ENCODE assay signal across 1 cellular context in genomic region chr12:50764116-50764860, GRCh38.
TF ChIP-seq lines count a peak whose summit lies in the region.

No MANE protein-coding gene starts in this region.

TF ChIP-seq in HepG2, 621 proteins besides CTCF, POLR2A, EP300 and RAD21 (continued from another document and continues in another):
- TF ChIP-seq, protein P1, sequence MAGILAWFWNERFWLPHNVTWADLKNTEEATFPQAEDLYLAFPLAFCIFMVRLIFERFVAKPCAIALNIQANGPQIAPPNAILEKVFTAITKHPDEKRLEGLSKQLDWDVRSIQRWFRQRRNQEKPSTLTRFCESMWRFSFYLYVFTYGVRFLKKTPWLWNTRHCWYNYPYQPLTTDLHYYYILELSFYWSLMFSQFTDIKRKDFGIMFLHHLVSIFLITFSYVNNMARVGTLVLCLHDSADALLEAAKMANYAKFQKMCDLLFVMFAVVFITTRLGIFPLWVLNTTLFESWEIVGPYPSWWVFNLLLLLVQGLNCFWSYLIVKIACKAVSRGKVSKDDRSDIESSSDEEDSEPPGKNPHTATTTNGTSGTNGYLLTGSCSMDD (CRISPR knock-in tag; IDR thresholded peaks at IDR 0.05), result no peak
- TF ChIP-seq ATF7-NPFF (CRISPR knock-in tag; IDR thresholded peaks at IDR 0.05; ENCODE audit: low read depth), result no peak
- TF ChIP-seq HMG20B (CRISPR knock-in tag; conservative IDR thresholded peaks at IDR 0.05), result no peak
- TF ChIP-seq TRAFD1 (CRISPR knock-in tag; IDR thresholded peaks at IDR 0.05; ENCODE audit: borderline replicate concordance), result no peak
- TF ChIP-seq, protein P2, sequence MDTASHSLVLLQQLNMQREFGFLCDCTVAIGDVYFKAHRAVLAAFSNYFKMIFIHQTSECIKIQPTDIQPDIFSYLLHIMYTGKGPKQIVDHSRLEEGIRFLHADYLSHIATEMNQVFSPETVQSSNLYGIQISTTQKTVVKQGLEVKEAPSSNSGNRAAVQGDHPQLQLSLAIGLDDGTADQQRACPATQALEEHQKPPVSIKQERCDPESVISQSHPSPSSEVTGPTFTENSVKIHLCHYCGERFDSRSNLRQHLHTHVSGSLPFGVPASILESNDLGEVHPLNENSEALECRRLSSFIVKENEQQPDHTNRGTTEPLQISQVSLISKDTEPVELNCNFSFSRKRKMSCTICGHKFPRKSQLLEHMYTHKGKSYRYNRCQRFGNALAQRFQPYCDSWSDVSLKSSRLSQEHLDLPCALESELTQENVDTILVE (CRISPR knock-in tag; IDR thresholded peaks at IDR 0.05), result no peak
- 0 out of 2 replicates have a peak, but pooled peaks have one; percentile 66 for TF ChIP-seq SRY (CRISPR knock-in tag; IDR thresholded peaks at IDR 0.05)
- TF ChIP-seq ZNF841 (CRISPR knock-in tag; IDR thresholded peaks at IDR 0.05; ENCODE audit: borderline replicate concordance), result no peak
- no peak; the same call in 1 of the 2 replicates for TF ChIP-seq ZNF598 (CRISPR knock-in tag; IDR thresholded peaks at IDR 0.05; ENCODE audit: borderline replicate concordance)
- 0 out of 2 replicates have a peak, but pooled peaks have one; percentile 2 for TF ChIP-seq THAP11 (CRISPR knock-in tag; IDR thresholded peaks at IDR 0.05)
- TF ChIP-seq SIX4 (CRISPR knock-in tag; IDR thresholded peaks at IDR 0.05), result no peak
- TF ChIP-seq ARID3A (IDR thresholded peaks at IDR 0.05; ENCODE audit: low read depth, low read length), result no peak
- TF ChIP-seq ZNF264 (CRISPR knock-in tag; IDR thresholded peaks at IDR 0.05), result 0 out of 2 replicates have a peak, but pooled peaks have one; percentile 35
- no peak for TF ChIP-seq MEF2D (CRISPR knock-in tag; IDR thresholded peaks at IDR 0.05)
- TF ChIP-seq ZNF224 (CRISPR knock-in tag; IDR thresholded peaks at IDR 0.05), result peak; percentile 89; the same call in 1 of the 2 replicates
- TF ChIP-seq NFAT5 (CRISPR knock-in tag; IDR thresholded peaks at IDR 0.05), result no peak
- no peak for TF ChIP-seq KLF6 (CRISPR knock-in tag; IDR thresholded peaks at IDR 0.05)
- TF ChIP-seq RELA (CRISPR knock-in tag; IDR thresholded peaks at IDR 0.05), result no peak
- TF ChIP-seq ZFP90 (CRISPR knock-in tag; IDR thresholded peaks at IDR 0.05; ENCODE audit: borderline replicate concordance), result peak; percentile 56
- TF ChIP-seq DDIT3 (CRISPR knock-in tag; IDR thresholded peaks at IDR 0.05), result no peak
- TF ChIP-seq, protein P3, sequence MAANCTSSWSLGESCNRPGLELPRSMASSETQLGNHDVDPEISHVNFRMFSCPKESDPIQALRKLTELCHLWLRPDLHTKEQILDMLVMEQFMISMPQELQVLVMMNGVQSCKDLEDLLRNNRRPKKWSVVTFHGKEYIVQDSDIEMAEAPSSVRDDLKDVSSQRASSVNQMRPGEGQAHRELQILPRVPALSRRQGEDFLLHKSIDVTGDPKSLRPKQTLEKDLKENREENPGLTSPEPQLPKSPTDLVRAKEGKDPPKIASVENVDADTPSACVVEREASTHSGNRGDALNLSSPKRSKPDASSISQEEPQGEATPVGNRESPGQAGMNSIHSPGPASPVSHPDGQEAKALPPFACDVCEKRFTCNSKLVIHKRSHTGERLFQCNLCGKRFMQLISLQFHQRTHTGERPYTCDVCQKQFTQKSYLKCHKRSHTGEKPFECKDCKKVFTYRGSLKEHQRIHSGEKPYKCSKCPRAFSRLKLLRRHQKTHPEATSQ (CRISPR knock-in tag; IDR thresholded peaks at IDR 0.05; ENCODE audit: borderline replicate concordance), result no peak
- TF ChIP-seq TCF12 (IDR thresholded peaks at IDR 0.05), result no peak
- TF ChIP-seq TCF12 (CRISPR knock-in tag; IDR thresholded peaks at IDR 0.05), result no peak
- 0 out of 2 replicates have a peak, but pooled peaks have one; percentile 16 for TF ChIP-seq HDAC2 (CRISPR knock-in tag; IDR thresholded peaks at IDR 0.05)
- no peak for TF ChIP-seq ZFYVE20 (CRISPR knock-in tag; IDR thresholded peaks at IDR 0.05; ENCODE audit: borderline replicate concordance, low read depth)
- TF ChIP-seq, protein P4, sequence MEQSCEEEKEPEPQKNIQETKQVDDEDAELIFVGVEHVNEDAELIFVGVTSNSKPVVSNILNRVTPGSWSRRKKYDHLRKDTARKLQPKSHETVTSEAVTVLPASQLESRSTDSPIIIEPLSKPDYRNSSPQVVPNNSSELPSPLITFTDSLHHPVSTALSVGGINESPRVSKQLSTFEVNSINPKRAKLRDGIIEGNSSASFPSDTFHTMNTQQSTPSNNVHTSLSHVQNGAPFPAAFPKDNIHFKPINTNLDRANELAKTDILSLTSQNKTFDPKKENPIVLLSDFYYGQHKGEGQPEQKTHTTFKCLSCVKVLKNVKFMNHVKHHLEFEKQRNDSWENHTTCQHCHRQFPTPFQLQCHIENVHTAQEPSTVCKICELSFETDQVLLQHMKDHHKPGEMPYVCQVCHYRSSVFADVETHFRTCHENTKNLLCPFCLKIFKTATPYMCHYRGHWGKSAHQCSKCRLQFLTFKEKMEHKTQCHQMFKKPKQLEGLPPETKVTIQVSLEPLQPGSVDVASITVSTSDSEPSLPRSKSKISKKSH (CRISPR knock-in tag; IDR thresholded peaks at IDR 0.05; ENCODE audit: borderline replicate concordance), result peak; percentile 64; the same call in 1 of the 2 replicates
- no peak for TF ChIP-seq ZNF44 (CRISPR knock-in tag; IDR thresholded peaks at IDR 0.05)
- TF ChIP-seq ZNF260 (CRISPR knock-in tag; IDR thresholded peaks at IDR 0.05; ENCODE audit: borderline replicate concordance, low read depth), result no peak
- TF ChIP-seq, protein P5, sequence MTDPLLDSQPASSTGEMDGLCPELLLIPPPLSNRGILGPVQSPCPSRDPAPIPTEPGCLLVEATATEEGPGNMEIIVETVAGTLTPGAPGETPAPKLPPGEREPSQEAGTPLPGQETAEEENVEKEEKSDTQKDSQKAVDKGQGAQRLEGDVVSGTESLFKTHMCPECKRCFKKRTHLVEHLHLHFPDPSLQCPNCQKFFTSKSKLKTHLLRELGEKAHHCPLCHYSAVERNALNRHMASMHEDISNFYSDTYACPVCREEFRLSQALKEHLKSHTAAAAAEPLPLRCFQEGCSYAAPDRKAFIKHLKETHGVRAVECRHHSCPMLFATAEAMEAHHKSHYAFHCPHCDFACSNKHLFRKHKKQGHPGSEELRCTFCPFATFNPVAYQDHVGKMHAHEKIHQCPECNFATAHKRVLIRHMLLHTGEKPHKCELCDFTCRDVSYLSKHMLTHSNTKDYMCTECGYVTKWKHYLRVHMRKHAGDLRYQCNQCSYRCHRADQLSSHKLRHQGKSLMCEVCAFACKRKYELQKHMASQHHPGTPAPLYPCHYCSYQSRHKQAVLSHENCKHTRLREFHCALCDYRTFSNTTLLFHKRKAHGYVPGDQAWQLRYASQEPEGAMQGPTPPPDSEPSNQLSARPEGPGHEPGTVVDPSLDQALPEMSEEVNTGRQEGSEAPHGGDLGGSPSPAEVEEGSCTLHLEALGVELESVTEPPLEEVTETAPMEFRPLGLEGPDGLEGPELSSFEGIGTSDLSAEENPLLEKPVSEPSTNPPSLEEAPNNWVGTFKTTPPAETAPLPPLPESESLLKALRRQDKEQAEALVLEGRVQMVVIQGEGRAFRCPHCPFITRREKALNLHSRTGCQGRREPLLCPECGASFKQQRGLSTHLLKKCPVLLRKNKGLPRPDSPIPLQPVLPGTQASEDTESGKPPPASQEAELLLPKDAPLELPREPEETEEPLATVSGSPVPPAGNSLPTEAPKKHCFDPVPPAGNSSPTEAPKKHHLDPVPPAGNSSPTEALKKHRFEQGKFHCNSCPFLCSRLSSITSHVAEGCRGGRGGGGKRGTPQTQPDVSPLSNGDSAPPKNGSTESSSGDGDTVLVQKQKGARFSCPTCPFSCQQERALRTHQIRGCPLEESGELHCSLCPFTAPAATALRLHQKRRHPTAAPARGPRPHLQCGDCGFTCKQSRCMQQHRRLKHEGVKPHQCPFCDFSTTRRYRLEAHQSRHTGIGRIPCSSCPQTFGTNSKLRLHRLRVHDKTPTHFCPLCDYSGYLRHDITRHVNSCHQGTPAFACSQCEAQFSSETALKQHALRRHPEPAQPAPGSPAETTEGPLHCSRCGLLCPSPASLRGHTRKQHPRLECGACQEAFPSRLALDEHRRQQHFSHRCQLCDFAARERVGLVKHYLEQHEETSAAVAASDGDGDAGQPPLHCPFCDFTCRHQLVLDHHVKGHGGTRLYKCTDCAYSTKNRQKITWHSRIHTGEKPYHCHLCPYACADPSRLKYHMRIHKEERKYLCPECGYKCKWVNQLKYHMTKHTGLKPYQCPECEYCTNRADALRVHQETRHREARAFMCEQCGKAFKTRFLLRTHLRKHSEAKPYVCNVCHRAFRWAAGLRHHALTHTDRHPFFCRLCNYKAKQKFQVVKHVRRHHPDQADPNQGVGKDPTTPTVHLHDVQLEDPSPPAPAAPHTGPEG (CRISPR knock-in tag; IDR thresholded peaks at IDR 0.05), result 0 out of 2 replicates have a peak, but pooled peaks have one; percentile 32
- TF ChIP-seq ZNF326 (CRISPR knock-in tag; IDR thresholded peaks at IDR 0.05; ENCODE audit: borderline replicate concordance), result no peak
- no peak for TF ChIP-seq ZEB1 (IDR thresholded peaks at IDR 0.05; ENCODE audit: insufficient replicate concordance, low read depth)
- TF ChIP-seq PLRG1 (conservative IDR thresholded peaks at IDR 0.05), result no peak
- TF ChIP-seq CCAR2 (optimal IDR thresholded peaks at IDR 0.05; ENCODE audit: low read depth, low read length), result no peak
- TF ChIP-seq POLR2AphosphoS2 (IDR thresholded peaks at IDR 0.05; ENCODE audit: low read depth, low read length), result 0 out of 2 replicates have a peak, but pooled peaks have one; percentile 24
- no peak; the same call in 1 of the 2 replicates for TF ChIP-seq ZNF101 (CRISPR knock-in tag; IDR thresholded peaks at IDR 0.05; ENCODE audit: borderline replicate concordance, low read depth)
- TF ChIP-seq, protein P6, sequence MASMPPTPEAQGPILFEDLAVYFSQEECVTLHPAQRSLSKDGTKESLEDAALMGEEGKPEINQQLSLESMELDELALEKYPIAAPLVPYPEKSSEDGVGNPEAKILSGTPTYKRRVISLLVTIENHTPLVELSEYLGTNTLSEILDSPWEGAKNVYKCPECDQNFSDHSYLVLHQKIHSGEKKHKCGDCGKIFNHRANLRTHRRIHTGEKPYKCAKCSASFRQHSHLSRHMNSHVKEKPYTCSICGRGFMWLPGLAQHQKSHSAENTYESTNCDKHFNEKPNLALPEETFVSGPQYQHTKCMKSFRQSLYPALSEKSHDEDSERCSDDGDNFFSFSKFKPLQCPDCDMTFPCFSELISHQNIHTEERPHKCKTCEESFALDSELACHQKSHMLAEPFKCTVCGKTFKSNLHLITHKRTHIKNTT (CRISPR knock-in tag; IDR thresholded peaks at IDR 0.05), result no peak
- TF ChIP-seq ZKSCAN8 (CRISPR knock-in tag; IDR thresholded peaks at IDR 0.05; ENCODE audit: borderline replicate concordance), result no peak
- peak; percentile 25; the same call in 1 of the 2 replicates for TF ChIP-seq ZNF343 (CRISPR knock-in tag; IDR thresholded peaks at IDR 0.05)
- TF ChIP-seq NFE2 (CRISPR knock-in tag; IDR thresholded peaks at IDR 0.05), result no peak
